ENCODE assay signal across 8 cellular contexts in the genomic region with DNA sequence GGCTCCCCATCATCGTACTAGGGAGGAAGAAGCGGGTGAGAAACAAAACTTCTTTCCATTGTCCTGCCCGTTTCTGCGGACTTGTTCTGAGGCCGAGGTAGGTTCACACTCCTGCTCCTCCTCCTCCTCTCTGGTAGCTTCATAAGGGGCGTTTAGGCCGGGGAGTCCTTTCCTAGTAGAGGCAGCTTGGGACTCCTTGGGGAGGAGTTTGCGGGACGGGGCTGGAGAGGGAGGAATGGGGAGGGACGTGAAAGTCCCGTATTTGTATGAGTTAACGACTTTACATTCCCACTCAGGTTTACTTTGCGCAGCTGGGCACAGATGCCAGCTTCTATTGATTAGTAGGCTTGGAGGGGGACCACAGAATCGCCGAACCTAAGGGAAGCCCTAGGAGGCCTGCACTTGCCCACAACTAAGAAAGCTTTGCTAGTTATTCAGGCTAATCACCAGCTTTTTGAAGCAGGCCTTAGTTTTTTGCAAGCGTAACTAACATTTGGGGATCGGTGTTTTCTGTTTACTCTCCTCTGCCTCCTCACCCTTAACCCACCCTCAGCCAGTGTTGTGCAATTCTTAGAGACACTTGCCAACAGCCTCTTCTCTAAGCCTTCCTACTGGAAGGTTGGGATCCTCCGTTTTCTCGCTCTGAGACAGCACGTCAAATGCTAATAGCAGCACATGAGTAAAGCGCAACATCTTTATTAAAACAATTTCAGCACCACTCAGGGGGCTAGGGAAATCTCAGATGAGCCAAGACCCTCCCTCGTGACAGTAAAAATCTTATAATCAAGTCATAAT. TPM values are rescaled to one million over a fixed set of nuclear protein-coding genes. Genes with fewer than 3 reads are reported as not detected.
DNase-seq lines count a peak whose midpoint lies in the region; ATAC-seq and TF ChIP-seq lines count a peak whose summit lies in the region.

No MANE protein-coding gene starts in this region.

- intact Hi-C loops in left ventricle myocardium inferior (cut with micrococcal nuclease), result loop anchor here (5.0 kb wide), 2 partner anchors 73 to 353 kb away; partner anchors contain the start of gene CCNB1IP1

- ATAC-seq in GM21737 (IDR thresholded peaks at IDR 0.05; ENCODE audit: unreplicated experiment), result no peak

- H3K27ac ChIP-seq in SK-N-MC, result no peak overlapping the region
- H3K27ac ChIP-seq in left ventricle myocardium inferior (replicated peaks), result peak overlapping the region; percentile 100

- H3K27me3 ChIP-seq in left ventricle myocardium inferior (ENCODE audit: low read depth), result no peaks in the 10 kb centered on the region

- TF ChIP-seq CTCF in left ventricle myocardium inferior (IDR thresholded peaks at IDR 0.05; ENCODE audit: borderline replicate concordance), result no peak
- no peak for TF ChIP-seq CTCF in retinal pigment epithelial cell (conservative IDR thresholded peaks at IDR 0.05; ENCODE audit: low read depth, low read length)

- H3K9me3 ChIP-seq in SK-N-MC (ENCODE audit: low read depth, low read length), result no peaks in the 10 kb centered on the region
- no peaks in the 10 kb centered on the region for H3K9me3 ChIP-seq in left ventricle myocardium inferior (replicated peaks)

- no peaks in the 10 kb centered on the region for H3K36me3 ChIP-seq in SK-N-MC (ENCODE audit: insufficient read depth, low read length)
- H3K36me3 ChIP-seq in left ventricle myocardium inferior, result no peaks in the 10 kb centered on the region

- peaks cover 70% of the 10 kb centered on the region for H3K4me1 ChIP-seq in left ventricle myocardium inferior

- peak overlapping the region; percentile 71 for H3K9ac ChIP-seq in SK-N-MC (ENCODE audit: insufficient read length)

- H3K4me3 ChIP-seq in SK-N-MC (peak overlapping the region; percentile 100), left ventricle myocardium inferior (peak overlapping the region; percentile 87), retinal pigment epithelial cell (ENCODE audit: low read length) (peak overlapping the region; percentile 82)

- peak; percentile 66 for DNase-seq in NCI-H748 (lab: John Stamatoyannopoulos, UW; ENCODE audit: unreplicated experiment)
- no peak for DNase-seq in NCI-H748 treated with DMSO at 0.1 percent for 48 hours (lab: John Stamatoyannopoulos, UW)
- no peak for DNase-seq in SK-N-MC (ENCODE audit: low read depth, low spot score)
- no peak for DNase-seq in left ventricle myocardium inferior
- DNase-seq in retinal pigment epithelial cell (ENCODE audit: low read depth), result no peak
- no peak for DNase-seq in activated CD8-positive, alpha-beta memory T cell treated with anti-CD3 and anti-CD28 coated beads for 24 hours
- DNase-seq in NCI-H2196 treated with DMSO at 0.1 percent for 48 hours (lab: John Stamatoyannopoulos, UW; ENCODE audit: unreplicated experiment), result no peak

RNA-seq across cellular contexts. Expression of gene RNASE4, which starts 0.5 kb away (rescaled TPM):
- 9.0 TPM for total RNA-seq in left ventricle myocardium inferior

RNA-seq across cellular contexts. Expression of gene ANG, which starts 3.7 kb away (rescaled TPM):
- 3.7 TPM for total RNA-seq in left ventricle myocardium inferior

RNA-seq across cellular contexts. Expression of gene OR6S1, which starts 43.4 kb away (rescaled TPM):
- not detected for total RNA-seq in left ventricle myocardium inferior
